1 cellular context compared by ENCODE assay signal in genomic region chr6:138420356-138420755, GRCh38.
TF ChIP-seq lines count a peak whose summit lies in the region.

No MANE protein-coding gene starts in this region.

TF ChIP-seq in HepG2, 621 proteins besides CTCF, POLR2A, EP300 and RAD21:
- TF ChIP-seq ZNF772 (CRISPR knock-in tag; IDR thresholded peaks at IDR 0.05) (0 out of 2 replicates have a peak, but pooled peaks have one; percentile 15), HNRNPH1 (optimal IDR thresholded peaks at IDR 0.05; ENCODE audit: low read depth, low read length) (no peak), PITX1 (CRISPR knock-in tag; IDR thresholded peaks at IDR 0.05) (no peak), MAZ (IDR thresholded peaks at IDR 0.05; ENCODE audit: borderline replicate concordance, low read depth, low read length) (no peak), MAZ (CRISPR knock-in tag; IDR thresholded peaks at IDR 0.05; ENCODE audit: low read depth) (peak; percentile 13; the same call in 1 of the 2 replicates), SSRP1 (CRISPR knock-in tag; IDR thresholded peaks at IDR 0.05) (peak; percentile 29; the same call in 1 of the 2 replicates), ISX (CRISPR knock-in tag; conservative IDR thresholded peaks at IDR 0.05) (no peak), ZNF326 (CRISPR knock-in tag; IDR thresholded peaks at IDR 0.05; ENCODE audit: borderline replicate concordance) (no peak), SIN3A (IDR thresholded peaks at IDR 0.05; ENCODE audit: borderline replicate concordance, low read depth, low read length) (no peak), BCL3 (CRISPR knock-in tag; IDR thresholded peaks at IDR 0.05) (no peak), BORCS8-MEF2B (CRISPR knock-in tag; IDR thresholded peaks at IDR 0.05) (no peak), SMARCC2 (IDR thresholded peaks at IDR 0.05) (no peak), TSC22D2 (CRISPR knock-in tag; IDR thresholded peaks at IDR 0.05; ENCODE audit: borderline replicate concordance) (no peak), POLR2G (IDR thresholded peaks at IDR 0.05; ENCODE audit: low read depth, low read length) (0 out of 2 replicates have a peak, but pooled peaks have one; percentile 38), MYPOP (CRISPR knock-in tag; IDR thresholded peaks at IDR 0.05) (no peak), SETDB1 (CRISPR knock-in tag; IDR thresholded peaks at IDR 0.05; ENCODE audit: borderline replicate concordance) (no peak), RBM39 (IDR thresholded peaks at IDR 0.05; ENCODE audit: low read depth, low read length, poor library complexity, severe bottlenecking) (no peak), RNF219 (CRISPR knock-in tag; IDR thresholded peaks at IDR 0.05) (no peak), GPBP1L1 (CRISPR knock-in tag; IDR thresholded peaks at IDR 0.05) (no peak), NBN (conservative IDR thresholded peaks at IDR 0.05) (no peak), ZNF124 (CRISPR knock-in tag; IDR thresholded peaks at IDR 0.05) (no peak), ZBTB34 (CRISPR knock-in tag; IDR thresholded peaks at IDR 0.05) (no peak), SP1 (IDR thresholded peaks at IDR 0.05) (no peak), SP1 (CRISPR knock-in tag; IDR thresholded peaks at IDR 0.05) (no peak), REST (IDR thresholded peaks at IDR 0.05; ENCODE audit: borderline replicate concordance in 1 of 2, low read depth in 1 of 2, low read length in 2 of 2) (no peak), RBM22 (optimal IDR thresholded peaks at IDR 0.05; ENCODE audit: low read length) (peak; percentile 74), SIN3B (IDR thresholded peaks at IDR 0.05; ENCODE audit: low read length) (no peak), CREBL2 (CRISPR knock-in tag; IDR thresholded peaks at IDR 0.05; ENCODE audit: borderline replicate concordance) (no peak), THAP9 (CRISPR knock-in tag; IDR thresholded peaks at IDR 0.05; ENCODE audit: borderline replicate concordance) (no peak), DNMT3B (CRISPR knock-in tag; conservative IDR thresholded peaks at IDR 0.05) (no peak), THAP7 (CRISPR knock-in tag; IDR thresholded peaks at IDR 0.05) (peak; percentile 78; the same call in 1 of the 2 replicates), ZNF646 (CRISPR knock-in tag; IDR thresholded peaks at IDR 0.05) (no peak)
TF ChIP-seq in HepG2: peak in this region for 6.
